10 cellular contexts compared by ENCODE assay signal in genomic region chr20:438581-439469, GRCh38. TPM values are rescaled to one million over a fixed set of nuclear protein-coding genes. Genes with fewer than 3 reads are reported as not detected.
A peak's percentile ranks its signal among the peaks of the same experiment; 100 is the strongest.
DNase-seq lines count a peak whose midpoint lies in the region; ATAC-seq and TF ChIP-seq lines count a peak whose summit lies in the region.
"Had no signal": no experiment of that assay in that cellular context is flagged by ENCODE, and none has a peak within 500 bp of the region (broad histone marks: within the 10 kb centered on the region; RNA-seq: fewer than 3 reads in every experiment).

No MANE protein-coding gene starts in this region.

- ATAC-seq in upper lobe of left lung (ENCODE audit: low FRiP score in 2 of 2) (peak in 1 of 2 donors; percentile 43), HG02623 (IDR thresholded peaks at IDR 0.05; ENCODE audit: unreplicated experiment) (no peak), HG03139 (IDR thresholded peaks at IDR 0.05; ENCODE audit: unreplicated experiment) (no peak)

- H3K27me3 ChIP-seq in mononuclear cell (ENCODE audit: insufficient read depth, low read length) (no peaks in the 10 kb centered on the region), upper lobe of left lung (no peaks in the 10 kb centered on the region)
- H3K27me3 ChIP-seq: MG63 had no signal

- DNase-seq in NK-92 treated with Interleukin-12 subunit alpha and Interleukin-12 subunit beta, amount 100 ng/mL, for 24 hours (lab: John Stamatoyannopoulos, UW) = peak; percentile 23
- DNase-seq in NK-92 (lab: John Stamatoyannopoulos, UW; ENCODE audit: unreplicated experiment) = no peak
- DNase-seq in activated T-cell treated with anti-CD3 and anti-CD28 coated beads, Interleukin-2, amount 50 U/mL, for 24 hours = peak; percentile 67
- DNase-seq in upper lobe of left lung = no peak
- no peak for DNase-seq in NCI-H1417 treated with DMSO at 0.1 percent for 48 hours (lab: John Stamatoyannopoulos, UW)
- DNase-seq: MG63 had no signal

- no peak for TF ChIP-seq CTCF in upper lobe of left lung (IDR thresholded peaks at IDR 0.05)

- peaks cover 39 to 96% (median 78%) of the 10 kb centered on the region in 4 donors for H3K36me3 ChIP-seq in upper lobe of left lung

- TF ChIP-seq POLR2A in upper lobe of left lung (IDR thresholded peaks at IDR 0.05) = no peak

- H3K27ac ChIP-seq in upper lobe of left lung = peak overlapping the region; percentile 11 to 77 (median 56)
- H3K27ac ChIP-seq: 22Rv1 had no signal

- peaks cover 70% of the 10 kb centered on the region for H3K4me1 Mint-ChIP-seq in activated T-cell treated with anti-CD3 and anti-CD28 coated beads, Interleukin-2, amount 50 U/mL, for 24 hours (ENCODE audit: low read depth)

- 41 to 57% methylated on average over 18 of the region's 18 CpGs for WGBS in upper lobe of left lung, 2 donors

- peaks cover 98% of the 10 kb centered on the region for H3K36me3 Mint-ChIP-seq in activated T-cell treated with anti-CD3 and anti-CD28 coated beads, Interleukin-2, amount 50 U/mL, for 24 hours (ENCODE audit: low read depth)

- TF ChIP-seq EP300 in upper lobe of left lung (IDR thresholded peaks at IDR 0.05) = no peak

- H3K4me3 ChIP-seq in mononuclear cell (ENCODE audit: low read length) (peak overlapping the region; percentile 2), upper lobe of left lung (peak overlapping the region in 2 of 4 donors; percentile 8 to 13)
- H3K4me3 ChIP-seq: MG63 had no signal

- H3K4me1 ChIP-seq in mononuclear cell (ENCODE audit: insufficient read depth, low read length) = peaks cover 34% of the 10 kb centered on the region
- peaks cover 17 to 22% (median 18%) of the 10 kb centered on the region in 4 donors for H3K4me1 ChIP-seq in upper lobe of left lung

- H3K27ac Mint-ChIP-seq in activated T-cell treated with anti-CD3 and anti-CD28 coated beads, Interleukin-2, amount 50 U/mL, for 24 hours = peak overlapping the region; percentile 93

- H3K9me3 ChIP-seq in mononuclear cell (ENCODE audit: low read depth, low read length) (no peaks in the 10 kb centered on the region), upper lobe of left lung (no peaks in the 10 kb centered on the region)
- H3K9me3 ChIP-seq: MG63 had no signal

- H3K27me3 Mint-ChIP-seq in activated T-cell treated with anti-CD3 and anti-CD28 coated beads, Interleukin-2, amount 50 U/mL, for 24 hours = no peaks in the 10 kb centered on the region

- H3K4me3 Mint-ChIP-seq in activated T-cell treated with anti-CD3 and anti-CD28 coated beads, Interleukin-2, amount 50 U/mL, for 24 hours = peak overlapping the region; percentile 66

- no peaks in the 10 kb centered on the region for H3K9me3 Mint-ChIP-seq in activated T-cell treated with anti-CD3 and anti-CD28 coated beads, Interleukin-2, amount 50 U/mL, for 24 hours

RNA-seq across cellular contexts. Expression of gene TBC1D20, which starts 23.5 kb away (rescaled TPM):
- 16.2 TPM for total RNA-seq in mononuclear cell
- total RNA-seq in upper lobe of left lung = 10 to 100 TPM; 35.5 to 59.7 (median 37.5) TPM

RNA-seq across cellular contexts. Expression of gene RBCK1, which starts 30.7 kb away (rescaled TPM):
- total RNA-seq in mononuclear cell = 49.4 TPM
- total RNA-seq in upper lobe of left lung = 100 to 1,000 TPM in 3 of 6 donors, 10 to 100 TPM in 3; 63.4 to 179 (median 109) TPM

RNA-seq across cellular contexts. Expression of gene TRIB3, which starts 58.3 kb away (rescaled TPM):
- 4.8 TPM for total RNA-seq in mononuclear cell
- total RNA-seq in upper lobe of left lung = 10 to 100 TPM; 11.5 to 39.0 (median 24.7) TPM

Comparison
In these comparisons a context has a peak if more than half of its experiments do, and no peak if none do; other contexts are left out.
1. DNase-seq: peak in NK-92 treated with Interleukin-12 subunit alpha and Interleukin-12 subunit beta, amount 100 ng/mL, for 24 hours (single experiment) and activated T-cell treated with anti-CD3 and anti-CD28 coated beads, Interleukin-2, amount 50 U/mL, for 24 hours (single experiment); none in NK-92 (single experiment), upper lobe of left lung (0 of 2) and NCI-H1417 treated with DMSO at 0.1 percent for 48 hours (single experiment).